ENCODE assay signal across 24 cellular contexts in genomic region chr20:41040855-41041254, GRCh38. TPM values are rescaled to one million over a fixed set of nuclear protein-coding genes. Genes with fewer than 3 reads are reported as not detected.
DNase-seq lines count a peak whose midpoint lies in the region; ATAC-seq and TF ChIP-seq lines count a peak whose summit lies in the region.
"Had no signal": no experiment of that assay in that cellular context is flagged by ENCODE, and none has a peak within 500 bp of the region (broad histone marks: within the 10 kb centered on the region; RNA-seq: fewer than 3 reads in every experiment).

No MANE protein-coding gene starts in this region.

- no peaks in the 10 kb centered on the region for H3K9me3 Mint-ChIP-seq in activated naive CD8-positive, alpha-beta T cell (ENCODE audit: low read depth)
- H3K9me3 Mint-ChIP-seq in activated naive CD8-positive, alpha-beta T cell treated with anti-CD3 and anti-CD28 coated beads, Interleukin-2, amount 50 U/mL, for 24 hours = no peaks in the 10 kb centered on the region
- no peaks in the 10 kb centered on the region for H3K9me3 Mint-ChIP-seq in activated T-helper 1 cell treated with anti-CD3 and anti-CD28 coated beads, Interleukin-12 subunit alpha, Interleukin-12 subunit beta, Interleukin-2, Interleukin-4 antibody, amounts not matched to agents 30 ng/mL and 10 ng/mL and 1 ng/mL, durations not matched to agents 14 hours and 24 hours and 36 hours

- POLR2A ChIA-PET in GM10248 (lab: Yijun Ruan, JAX) = interaction anchor here (0.5 kb wide), 1 partner anchor 10 kb away, joined by 3 read pairs; no protein-coding TSS in a partner anchor

- CTCF ChIA-PET in GM10248 (lab: Yijun Ruan, JAX) = interaction anchor here (0.9 to 2.3 kb wide), 6 partner anchors 9 to 73 kb away, joined by 3 to 9 read pairs (median 3); no protein-coding TSS in a partner anchor

- H3K36me3 Mint-ChIP-seq in activated naive CD8-positive, alpha-beta T cell = peaks cover 6% of the 10 kb centered on the region
- H3K36me3 Mint-ChIP-seq in activated naive CD8-positive, alpha-beta T cell treated with anti-CD3 and anti-CD28 coated beads, Interleukin-2, amount 50 U/mL, for 24 hours (ENCODE audit: low read depth) = peaks cover 36% of the 10 kb centered on the region
- H3K36me3 Mint-ChIP-seq in activated T-helper 1 cell treated with anti-CD3 and anti-CD28 coated beads, Interleukin-12 subunit alpha, Interleukin-12 subunit beta, Interleukin-2, Interleukin-4 antibody, amounts not matched to agents 30 ng/mL and 10 ng/mL and 1 ng/mL, durations not matched to agents 14 hours and 24 hours and 36 hours (ENCODE audit: low read depth) = peaks cover 38% of the 10 kb centered on the region

- no peak for DNase-seq in activated naive CD8-positive, alpha-beta T cell treated with anti-CD3 and anti-CD28 coated beads, Interleukin-2, amount 50 U/mL, for 24 hours
- DNase-seq in Kasumi-1 (lab: John Stamatoyannopoulos, UW) (peak; percentile 21 to 26), AG08396 (ENCODE audit: low spot score) (no peak), GM10248 (ENCODE audit: extremely low spot score) (no peak), GM19238 (ENCODE audit: insufficient read length, low spot score) (no peak)
- no peak for DNase-seq in activated T-helper 1 cell treated with anti-CD3 and anti-CD28 coated beads, Interleukin-12 subunit alpha, Interleukin-12 subunit beta, Interleukin-2, Interleukin-4 antibody, amounts not matched to agents 30 ng/mL and 10 ng/mL and 1 ng/mL, durations not matched to agents 14 hours and 24 hours and 36 hours (ENCODE audit: low spot score)
- DNase-seq: activated CD8-positive, alpha-beta memory T cell treated with anti-CD3 and anti-CD28 coated beads, Interleukin-2, amount 50 U/mL, for 48 hours; activated naive CD4-positive, alpha-beta T cell treated with anti-CD3 and anti-CD28 coated beads, Interleukin-2, amount 50 U/mL, for 16 hours; DMS 273 treated with DMSO at 0.1 percent for 48 hours; effector memory CD4-positive, alpha-beta T cell; erythroblast; GM23248; head of caudate nucleus; kidney; lower lobe of right lung; NCI-H1436; NCI-H2107; NCI-H446 treated with DMSO at 0.1 percent for 48 hours; NCI-H82; right cardiac atrium; RPMI8226; spleen; upper lobe of right lung had no signal

- no peak for TF ChIP-seq CTCF in GM10248 (IDR thresholded peaks at IDR 0.05; ENCODE audit: control extremely low read depth, extremely low read depth, low read depth, missing control alignments)

- no peak for ATAC-seq in activated naive CD8-positive, alpha-beta T cell treated with anti-CD3 and anti-CD28 coated beads, Interleukin-2, amount 50 U/mL, for 24 hours
- ATAC-seq: lower lobe of right lung, right cardiac atrium, upper lobe of right lung had no signal

- H3K27me3 Mint-ChIP-seq in activated naive CD8-positive, alpha-beta T cell = no peaks in the 10 kb centered on the region
- no peaks in the 10 kb centered on the region for H3K27me3 Mint-ChIP-seq in activated naive CD8-positive, alpha-beta T cell treated with anti-CD3 and anti-CD28 coated beads, Interleukin-2, amount 50 U/mL, for 24 hours
- H3K27me3 Mint-ChIP-seq in activated T-helper 1 cell treated with anti-CD3 and anti-CD28 coated beads, Interleukin-12 subunit alpha, Interleukin-12 subunit beta, Interleukin-2, Interleukin-4 antibody, amounts not matched to agents 30 ng/mL and 10 ng/mL and 1 ng/mL, durations not matched to agents 14 hours and 24 hours and 36 hours (ENCODE audit: insufficient read depth) = no peaks in the 10 kb centered on the region

- peaks cover 87% of the 10 kb centered on the region for H3K4me1 Mint-ChIP-seq in activated naive CD8-positive, alpha-beta T cell (ENCODE audit: low read depth)
- H3K4me1 Mint-ChIP-seq in activated naive CD8-positive, alpha-beta T cell treated with anti-CD3 and anti-CD28 coated beads, Interleukin-2, amount 50 U/mL, for 24 hours = peaks cover 86% of the 10 kb centered on the region
- H3K4me1 Mint-ChIP-seq in activated T-helper 1 cell treated with anti-CD3 and anti-CD28 coated beads, Interleukin-12 subunit alpha, Interleukin-12 subunit beta, Interleukin-2, Interleukin-4 antibody, amounts not matched to agents 30 ng/mL and 10 ng/mL and 1 ng/mL, durations not matched to agents 14 hours and 24 hours and 36 hours (ENCODE audit: low read depth) = peaks cover 83% of the 10 kb centered on the region

- intact Hi-C loops in activated T-helper 1 cell treated with anti-CD3 and anti-CD28 coated beads, Interleukin-12 subunit alpha, Interleukin-12 subunit beta, Interleukin-2, Interleukin-4 antibody, amounts not matched to agents 30 ng/mL and 10 ng/mL and 1 ng/mL, durations not matched to agents 14 hours and 24 hours and 36 hours (cut with micrococcal nuclease) = loop anchor here (1.0 kb wide), 1 partner anchor 7 kb away; no protein-coding TSS in a partner anchor

- peak overlapping the region; percentile 56 for H3K27ac Mint-ChIP-seq in activated naive CD8-positive, alpha-beta T cell
- no peak overlapping the region for H3K27ac Mint-ChIP-seq in activated naive CD8-positive, alpha-beta T cell treated with anti-CD3 and anti-CD28 coated beads, Interleukin-2, amount 50 U/mL, for 24 hours
- peak overlapping the region; percentile 20 for H3K27ac Mint-ChIP-seq in activated T-helper 1 cell treated with anti-CD3 and anti-CD28 coated beads, Interleukin-12 subunit alpha, Interleukin-12 subunit beta, Interleukin-2, Interleukin-4 antibody, amounts not matched to agents 30 ng/mL and 10 ng/mL and 1 ng/mL, durations not matched to agents 14 hours and 24 hours and 36 hours

- H3K4me3 Mint-ChIP-seq in activated naive CD8-positive, alpha-beta T cell = no peak overlapping the region
- H3K4me3 Mint-ChIP-seq in activated naive CD8-positive, alpha-beta T cell treated with anti-CD3 and anti-CD28 coated beads, Interleukin-2, amount 50 U/mL, for 24 hours = no peak overlapping the region
- no peak overlapping the region for H3K4me3 Mint-ChIP-seq in activated T-helper 1 cell treated with anti-CD3 and anti-CD28 coated beads, Interleukin-12 subunit alpha, Interleukin-12 subunit beta, Interleukin-2, Interleukin-4 antibody, amounts not matched to agents 30 ng/mL and 10 ng/mL and 1 ng/mL, durations not matched to agents 14 hours and 24 hours and 36 hours

RNA-seq across cellular contexts. Expression of gene TOP1, which starts 12.2 kb away (rescaled TPM):
- total RNA-seq in activated T-helper 1 cell treated with anti-CD3 and anti-CD28 coated beads, Interleukin-12 subunit alpha, Interleukin-12 subunit beta, Interleukin-2, Interleukin-4 antibody, amounts not matched to agents 30 ng/mL and 10 ng/mL and 1 ng/mL, durations not matched to agents 14 hours and 24 hours and 36 hours = 120 and 123 TPM in 2 replicates

Comparison
In these comparisons a context has a peak if more than half of its experiments do, and no peak if none do; other contexts are left out.
1. DNase-seq: peak in Kasumi-1 (2 of 2); none in activated naive CD8-positive, alpha-beta T cell treated with anti-CD3 and anti-CD28 coated beads, Interleukin-2, amount 50 U/mL, for 24 hours (single experiment), activated T-helper 1 cell treated with anti-CD3 and anti-CD28 coated beads, Interleukin-12 subunit alpha, Interleukin-12 subunit beta, Interleukin-2, Interleukin-4 antibody, amounts not matched to agents 30 ng/mL and 10 ng/mL and 1 ng/mL, durations not matched to agents 14 hours and 24 hours and 36 hours (single experiment), AG08396 (single experiment), GM10248 (single experiment) and GM19238 (single experiment).